ENCODE assay signal across 41 cellular contexts in the genomic region with DNA sequence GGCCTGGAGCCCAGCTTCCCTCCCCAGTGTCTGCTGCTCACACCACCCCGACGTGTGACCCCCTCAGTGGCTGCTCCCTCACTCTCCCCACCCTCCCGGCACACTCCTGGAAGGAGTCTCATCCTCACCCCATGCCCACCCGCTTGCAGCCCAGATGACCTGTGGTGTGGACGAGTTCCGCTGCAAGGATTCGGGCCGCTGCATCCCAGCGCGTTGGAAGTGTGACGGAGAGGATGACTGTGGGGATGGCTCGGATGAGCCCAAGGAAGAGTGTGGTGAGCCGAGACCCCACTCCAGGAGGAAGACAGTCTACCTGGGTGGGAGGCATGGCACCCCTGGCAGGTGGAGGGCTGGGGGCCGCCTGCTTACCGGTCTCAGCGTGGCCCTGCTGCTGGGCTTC. TPM values are rescaled to one million over a fixed set of nuclear protein-coding genes. Genes with fewer than 3 reads are reported as not detected.
"Had no signal": no experiment of that assay in that cellular context is flagged by ENCODE, and none has a peak within 500 bp of the region (broad histone marks: within the 10 kb centered on the region; RNA-seq: fewer than 3 reads in every experiment).

No MANE protein-coding gene starts in this region.

- H3K9me3 Mint-ChIP-seq: activated naive CD4-positive, alpha-beta T cell treated with anti-CD3 and anti-CD28 coated beads for 36 hours; activated naive CD4-positive, alpha-beta T cell treated with anti-CD3 and anti-CD28 coated beads, Interleukin-2, amount 10 ng/mL, durations not matched to agents 7 days and 5 days; activated naive CD4-positive, alpha-beta T cell treated with anti-CD3 and anti-CD28 coated beads, Interleukin-2, amount 50 U/mL, for 24 hours; activated naive CD4-positive, alpha-beta T cell treated with anti-CD3 and anti-CD28 coated beads, Interleukin-2, amount 50 U/mL, for 72 hours; activated naive CD8-positive, alpha-beta T cell treated with anti-CD3 and anti-CD28 coated beads for 36 hours; activated naive CD8-positive, alpha-beta T cell treated with anti-CD3 and anti-CD28 coated beads, Interleukin-2, amount 10 ng/mL, durations not matched to agents 7 days and 5 days; activated naive CD8-positive, alpha-beta T cell treated with anti-CD3 and anti-CD28 coated beads, Interleukin-2, amount 50 U/mL, for 24 hours; activated T-cell treated with anti-CD3 and anti-CD28 coated beads, Interleukin-2, amount 50 U/mL, for 24 hours; activated T-cell treated with anti-CD3 and anti-CD28 coated beads, Interleukin-2, amount 50 U/mL, for 4 hours; activated T-cell treated with anti-CD3 and anti-CD28 coated beads, Interleukin-2, amount 50 U/mL, for 72 hours; activated T-helper 1 cell treated with anti-CD3 and anti-CD28 coated beads, Interleukin-12 subunit alpha, Interleukin-12 subunit beta, Interleukin-2, Interleukin-4 antibody, amounts not matched to agents 30 ng/mL and 10 ng/mL and 1 ng/mL, durations not matched to agents 14 hours and 24 hours and 36 hours; activated T-helper 17 cell treated with anti-CD3 and anti-CD28 coated beads, Interleukin-2, amount 50 U/mL, for 72 hours; activated T-helper 2 cell treated with anti-CD3 and anti-CD28 coated beads, Interferon-gamma antibody, Interleukin-2, Interleukin-4, amounts not matched to agents 10 μg/mL and 5 μg/mL and 100 μg/mL, durations not matched to agents 14 hours and 24 hours and 36 hours; brain; central memory CD8-positive, alpha-beta T cell had no signal

- DNase-seq: activated effector memory CD4-positive, alpha-beta T cell treated with anti-CD3 and anti-CD28 coated beads, Interleukin-2, amount 50 U/mL, for 16 hours; activated effector memory CD4-positive, alpha-beta T cell treated with Interleukin-2 at 50 U/mL for 16 hours; activated gamma-delta T cell; activated gamma-delta T cell treated with Interleukin-2 at 50 U/mL for 16 hours; activated naive CD4-positive, alpha-beta T cell; activated naive CD4-positive, alpha-beta T cell treated with anti-CD3 and anti-CD28 coated beads for 36 hours; activated naive CD4-positive, alpha-beta T cell treated with anti-CD3 and anti-CD28 coated beads, Interleukin-2, amount 10 ng/mL, durations not matched to agents 7 days and 5 days; activated naive CD4-positive, alpha-beta T cell treated with anti-CD3 and anti-CD28 coated beads, Interleukin-2, amount 50 U/mL, for 16 hours; activated naive CD4-positive, alpha-beta T cell treated with Interleukin-2 at 50 U/mL for 16 hours; activated naive CD8-positive, alpha-beta T cell treated with anti-CD3 and anti-CD28 coated beads for 36 hours; activated naive CD8-positive, alpha-beta T cell treated with anti-CD3 and anti-CD28 coated beads, Interleukin-2, amount 10 ng/mL, durations not matched to agents 7 days and 5 days; activated naive CD8-positive, alpha-beta T cell treated with anti-CD3 and anti-CD28 coated beads, Interleukin-2, amount 50 U/mL, for 24 hours; activated T-cell treated with anti-CD3 and anti-CD28 coated beads, Interleukin-2, amount 50 U/mL, for 1 hour; activated T-cell treated with anti-CD3 and anti-CD28 coated beads, Interleukin-2, amount 50 U/mL, for 24 hours; activated T-cell treated with anti-CD3 and anti-CD28 coated beads, Interleukin-2, amount 50 U/mL, for 4 hours; activated T-cell treated with anti-CD3 and anti-CD28 coated beads, Interleukin-2, amount 50 U/mL, for 48 hours; activated T-cell treated with anti-CD3 and anti-CD28 coated beads, Interleukin-2, amount 50 U/mL, for 72 hours; adrenal gland; amniotic stem cell; amygdala; body of pancreas; brain microvascular endothelial cell; central memory CD4-positive, alpha-beta T cell; cerebellar nuclear complex had no signal

- H3K27me3 Mint-ChIP-seq: activated naive CD4-positive, alpha-beta T cell treated with anti-CD3 and anti-CD28 coated beads, Interleukin-2, amount 10 ng/mL, durations not matched to agents 7 days and 5 days; activated naive CD4-positive, alpha-beta T cell treated with anti-CD3 and anti-CD28 coated beads, Interleukin-2, amount 50 U/mL, for 24 hours; activated naive CD8-positive, alpha-beta T cell; activated naive CD8-positive, alpha-beta T cell treated with anti-CD3 and anti-CD28 coated beads for 36 hours; activated naive CD8-positive, alpha-beta T cell treated with anti-CD3 and anti-CD28 coated beads, Interleukin-2, amount 10 ng/mL, durations not matched to agents 7 days and 5 days; activated naive CD8-positive, alpha-beta T cell treated with anti-CD3 and anti-CD28 coated beads, Interleukin-2, amount 50 U/mL, for 24 hours; activated T-cell treated with anti-CD3 and anti-CD28 coated beads, Interleukin-2, amount 50 U/mL, for 24 hours; activated T-helper 17 cell treated with anti-CD3 and anti-CD28 coated beads, Interleukin-2, amount 50 U/mL, for 72 hours; central memory CD8-positive, alpha-beta T cell had no signal

- H3K4me1 Mint-ChIP-seq: activated naive CD4-positive, alpha-beta T cell treated with anti-CD3 and anti-CD28 coated beads, Interleukin-2, amount 10 ng/mL, durations not matched to agents 7 days and 5 days; activated naive CD4-positive, alpha-beta T cell treated with anti-CD3 and anti-CD28 coated beads, Interleukin-2, amount 50 U/mL, for 24 hours; activated naive CD8-positive, alpha-beta T cell treated with anti-CD3 and anti-CD28 coated beads for 36 hours; activated naive CD8-positive, alpha-beta T cell treated with anti-CD3 and anti-CD28 coated beads, Interleukin-2, amount 10 ng/mL, durations not matched to agents 7 days and 5 days; activated naive CD8-positive, alpha-beta T cell treated with anti-CD3 and anti-CD28 coated beads, Interleukin-2, amount 50 U/mL, for 24 hours; activated T-helper 17 cell treated with anti-CD3 and anti-CD28 coated beads, Interleukin-2, amount 50 U/mL, for 72 hours; brain; central memory CD8-positive, alpha-beta T cell had no signal

- H3K27ac Mint-ChIP-seq: activated naive CD4-positive, alpha-beta T cell treated with anti-CD3 and anti-CD28 coated beads for 36 hours; activated naive CD4-positive, alpha-beta T cell treated with anti-CD3 and anti-CD28 coated beads, Interleukin-2, amount 10 ng/mL, durations not matched to agents 7 days and 5 days; activated naive CD4-positive, alpha-beta T cell treated with anti-CD3 and anti-CD28 coated beads, Interleukin-2, amount 50 U/mL, for 24 hours; activated naive CD4-positive, alpha-beta T cell treated with anti-CD3 and anti-CD28 coated beads, Interleukin-2, amount 50 U/mL, for 72 hours; activated naive CD8-positive, alpha-beta T cell; activated naive CD8-positive, alpha-beta T cell treated with anti-CD3 and anti-CD28 coated beads for 36 hours; activated naive CD8-positive, alpha-beta T cell treated with anti-CD3 and anti-CD28 coated beads, Interleukin-2, amount 10 ng/mL, durations not matched to agents 7 days and 5 days; activated naive CD8-positive, alpha-beta T cell treated with anti-CD3 and anti-CD28 coated beads, Interleukin-2, amount 50 U/mL, for 24 hours; activated T-cell treated with anti-CD3 and anti-CD28 coated beads, Interleukin-2, amount 50 U/mL, for 24 hours; activated T-cell treated with anti-CD3 and anti-CD28 coated beads, Interleukin-2, amount 50 U/mL, for 72 hours; activated T-helper 1 cell treated with anti-CD3 and anti-CD28 coated beads, Interleukin-12 subunit alpha, Interleukin-12 subunit beta, Interleukin-2, Interleukin-4 antibody, amounts not matched to agents 30 ng/mL and 10 ng/mL and 1 ng/mL, durations not matched to agents 14 hours and 24 hours and 36 hours; activated T-helper 17 cell treated with anti-CD3 and anti-CD28 coated beads, Interleukin-2, amount 50 U/mL, for 72 hours; activated T-helper 2 cell treated with anti-CD3 and anti-CD28 coated beads, Interferon-gamma antibody, Interleukin-2, Interleukin-4, amounts not matched to agents 10 μg/mL and 5 μg/mL and 100 μg/mL, durations not matched to agents 14 hours and 24 hours and 36 hours had no signal

- H3K4me3 Mint-ChIP-seq: activated naive CD4-positive, alpha-beta T cell treated with anti-CD3 and anti-CD28 coated beads for 36 hours; activated naive CD4-positive, alpha-beta T cell treated with anti-CD3 and anti-CD28 coated beads, Interleukin-2, amount 10 ng/mL, durations not matched to agents 7 days and 5 days; activated naive CD4-positive, alpha-beta T cell treated with anti-CD3 and anti-CD28 coated beads, Interleukin-2, amount 50 U/mL, for 24 hours; activated naive CD8-positive, alpha-beta T cell; activated naive CD8-positive, alpha-beta T cell treated with anti-CD3 and anti-CD28 coated beads for 36 hours; activated naive CD8-positive, alpha-beta T cell treated with anti-CD3 and anti-CD28 coated beads, Interleukin-2, amount 10 ng/mL, durations not matched to agents 7 days and 5 days; activated naive CD8-positive, alpha-beta T cell treated with anti-CD3 and anti-CD28 coated beads, Interleukin-2, amount 50 U/mL, for 24 hours; activated T-cell treated with anti-CD3 and anti-CD28 coated beads, Interleukin-2, amount 50 U/mL, for 24 hours; activated T-cell treated with anti-CD3 and anti-CD28 coated beads, Interleukin-2, amount 50 U/mL, for 4 hours; activated T-cell treated with anti-CD3 and anti-CD28 coated beads, Interleukin-2, amount 50 U/mL, for 72 hours; activated T-helper 1 cell treated with anti-CD3 and anti-CD28 coated beads, Interleukin-12 subunit alpha, Interleukin-12 subunit beta, Interleukin-2, Interleukin-4 antibody, amounts not matched to agents 30 ng/mL and 10 ng/mL and 1 ng/mL, durations not matched to agents 14 hours and 24 hours and 36 hours; activated T-helper 17 cell treated with anti-CD3 and anti-CD28 coated beads, Interleukin-2, amount 50 U/mL, for 72 hours; brain; central memory CD8-positive, alpha-beta T cell had no signal

- H3K36me3 Mint-ChIP-seq: activated naive CD4-positive, alpha-beta T cell treated with anti-CD3 and anti-CD28 coated beads, Interleukin-2, amount 10 ng/mL, durations not matched to agents 7 days and 5 days; activated naive CD4-positive, alpha-beta T cell treated with anti-CD3 and anti-CD28 coated beads, Interleukin-2, amount 50 U/mL, for 72 hours; activated naive CD8-positive, alpha-beta T cell treated with anti-CD3 and anti-CD28 coated beads for 36 hours; activated naive CD8-positive, alpha-beta T cell treated with anti-CD3 and anti-CD28 coated beads, Interleukin-2, amount 10 ng/mL, durations not matched to agents 7 days and 5 days had no signal

- H3K9me3 ChIP-seq: adrenal gland, ascending aorta, body of pancreas, breast epithelium had no signal

- H3K27ac ChIP-seq: adrenal gland, ascending aorta, body of pancreas, brain microvascular endothelial cell, cardiac muscle cell had no signal

- H3K4me1 ChIP-seq: adrenal gland, ascending aorta, body of pancreas, breast epithelium had no signal

- H3K27me3 ChIP-seq: adrenal gland, ascending aorta, body of pancreas, brain microvascular endothelial cell, breast epithelium, cardiac muscle cell had no signal

- ATAC-seq: activated naive CD4-positive, alpha-beta T cell treated with anti-CD3 and anti-CD28 coated beads, Interleukin-2, amount 50 U/mL, for 72 hours; activated naive CD8-positive, alpha-beta T cell treated with anti-CD3 and anti-CD28 coated beads, Interleukin-2, amount 50 U/mL, for 24 hours; activated T-cell treated with anti-CD3 and anti-CD28 coated beads, Interleukin-2, amount 50 U/mL, for 4 hours; activated T-cell treated with anti-CD3 and anti-CD28 coated beads, Interleukin-2, amount 50 U/mL, for 72 hours; activated T-helper 17 cell treated with anti-CD3 and anti-CD28 coated beads, Interleukin-2, amount 50 U/mL, for 72 hours; body of pancreas had no signal

- H3K4me3 ChIP-seq: adrenal gland, ascending aorta, body of pancreas, breast epithelium, cardiac muscle cell had no signal

RNA-seq across cellular contexts. Expression of a gene that starts 15.0 kb away (rescaled TPM):
- total RNA-seq: ascending aorta had no signal

RNA-seq across cellular contexts. Expression of a gene that starts 49.4 kb away (rescaled TPM):
- total RNA-seq: ascending aorta had no signal

RNA-seq across cellular contexts. Expression of a gene that starts 54.2 kb away (rescaled TPM):
- total RNA-seq: activated naive CD4-positive, alpha-beta T cell treated with anti-CD3 and anti-CD28 coated beads for 36 hours; activated naive CD4-positive, alpha-beta T cell treated with anti-CD3 and anti-CD28 coated beads, Interleukin-2, amount 50 U/mL, for 72 hours; activated naive CD8-positive, alpha-beta T cell treated with anti-CD3 and anti-CD28 coated beads for 36 hours; activated naive CD8-positive, alpha-beta T cell treated with anti-CD3 and anti-CD28 coated beads, Interleukin-2, amount 10 ng/mL, durations not matched to agents 7 days and 5 days; activated T-cell treated with anti-CD3 and anti-CD28 coated beads, Interleukin-2, amount 50 U/mL, for 4 hours; activated T-cell treated with anti-CD3 and anti-CD28 coated beads, Interleukin-2, amount 50 U/mL, for 72 hours; activated T-helper 1 cell treated with anti-CD3 and anti-CD28 coated beads, Interleukin-12 subunit alpha, Interleukin-12 subunit beta, Interleukin-2, Interleukin-4 antibody, amounts not matched to agents 30 ng/mL and 10 ng/mL and 1 ng/mL, durations not matched to agents 14 hours and 24 hours and 36 hours; activated T-helper 17 cell treated with anti-CD3 and anti-CD28 coated beads, Interleukin-2, amount 50 U/mL, for 72 hours; activated T-helper 2 cell treated with anti-CD3 and anti-CD28 coated beads, Interferon-gamma antibody, Interleukin-2, Interleukin-4, amounts not matched to agents 10 μg/mL and 5 μg/mL and 100 μg/mL, durations not matched to agents 14 hours and 24 hours and 36 hours; adrenal gland; ascending aorta; astrocyte; body of pancreas; breast epithelium; bronchial epithelial cell; cardiac muscle cell; cardiac septum; cerebellum; chondrocyte had no signal
- polyA plus RNA-seq: adipose tissue, adrenal gland, cardiac muscle cell had no signal
